Comparison of ENCODE assay signal across 26 cellular contexts in the genomic region with DNA sequence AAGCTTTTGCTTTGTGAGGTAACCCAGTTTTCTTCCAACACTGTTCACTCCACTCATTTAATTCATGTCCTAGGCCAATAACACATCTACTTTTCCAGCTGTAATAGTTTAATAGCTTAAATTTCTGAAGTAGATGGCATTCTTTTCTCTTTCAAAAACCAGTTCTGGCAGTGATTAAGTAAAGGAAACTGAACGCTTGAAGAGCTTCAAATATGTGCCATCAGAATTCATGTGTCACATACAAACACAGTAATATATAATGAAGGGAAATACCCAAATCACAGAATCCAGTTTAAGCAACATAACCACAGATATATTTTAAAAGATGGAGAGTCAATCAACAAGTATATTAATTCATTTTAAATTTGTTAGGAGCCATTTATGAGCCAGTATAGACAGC.
A peak's percentile ranks its signal among the peaks of the same experiment; 100 is the strongest.
DNase-seq lines count a peak whose midpoint lies in the region; ATAC-seq, FAIRE-seq and TF ChIP-seq lines count a peak whose summit lies in the region.
"Had no signal": no experiment of that assay in that cellular context is flagged by ENCODE, and none has a peak within 500 bp of the region (broad histone marks: within the 10 kb centered on the region; RNA-seq: fewer than 3 reads in every experiment).

No MANE protein-coding gene starts in this region.

- TF ChIP-seq POLR2A in GM12878 (IDR thresholded peaks at IDR 0.05; ENCODE audit: low read depth, low read length): no peak

- ATAC-seq in GM12878: no peak; the same call in 2 of the 3 replicates

- H3K4me2 ChIP-seq in GM12878 (ENCODE audit: control insufficient read depth, insufficient read depth): no peak overlapping the region
- H3K4me2 ChIP-seq: BLaER1 had no signal

- WGBS in GM12878 (ENCODE audit: insufficient coverage, insufficient replicate concordance, low lambda C conversion rate, missing lambda C conversion rate): 100% methylated on average over 1 of the region's 1 CpG

- H3K4me1 Mint-ChIP-seq in activated naive CD8-positive, alpha-beta T cell (ENCODE audit: low read depth): peaks cover 44% of the 10 kb centered on the region
- peaks cover 27% of the 10 kb centered on the region for H3K4me1 Mint-ChIP-seq in activated naive CD8-positive, alpha-beta T cell treated with anti-CD3 and anti-CD28 coated beads for 36 hours
- H3K4me1 Mint-ChIP-seq: CD14-positive monocyte had no signal

- RAD21 ChIA-PET in GM12878 (lab: Charles Lee; ENCODE audit: unreplicated experiment): interaction anchor here (0.6 to 2.6 kb wide), 7 partner anchors 9 to 109 kb away, joined by 3 to 13 read pairs (median 3); no protein-coding TSS in a partner anchor

- H3K4me3 Mint-ChIP-seq in activated naive CD8-positive, alpha-beta T cell: no peak overlapping the region
- no peak overlapping the region for H3K4me3 Mint-ChIP-seq in activated naive CD8-positive, alpha-beta T cell treated with anti-CD3 and anti-CD28 coated beads for 36 hours
- H3K4me3 Mint-ChIP-seq: CD14-positive monocyte; CD4-positive, alpha-beta memory T cell; CD4-positive, CD25-positive, alpha-beta regulatory T cell; CD8-positive, alpha-beta memory T cell had no signal

- H2AFZ ChIP-seq in GM12878 (ENCODE audit: control insufficient read depth, low read depth, low read length): no peak overlapping the region

- peaks cover 89% of the 10 kb centered on the region for H3K79me2 ChIP-seq in GM12878 (ENCODE audit: control insufficient read depth, insufficient read depth, low read length)

- H3K4me1 ChIP-seq in GM12878 (ENCODE audit: control insufficient read depth, insufficient read depth, low read length): peaks cover 25% of the 10 kb centered on the region; the same call in 1 of the 2 replicates
- H3K4me1 ChIP-seq: BLaER1 had no signal

- no peak for DNase-seq in activated naive CD8-positive, alpha-beta T cell treated with anti-CD3 and anti-CD28 coated beads for 36 hours
- DNase-seq in GM12878 (ENCODE audit: low read depth, low spot score): no peak
- peak; percentile 52 for DNase-seq in kidney tubule cell (ENCODE audit: low spot score)
- DNase-seq in RWPE1 (ENCODE audit: low spot score): no peak
- DNase-seq in medulla oblongata (ENCODE audit: extremely low spot score): no peak
- DNase-seq: ACHN; BE2C; C1 segment of cervical spinal cord; CD4-positive, alpha-beta memory T cell; CD4-positive, CD25-positive, alpha-beta regulatory T cell; CD8-positive, alpha-beta memory T cell; COR-L47; DMS 273 treated with DMSO at 0.1 percent for 48 hours; DMS153; DMS53; DMS79; DND-41; EL; GDM1 had no signal

- H3K36me3 Mint-ChIP-seq in activated naive CD8-positive, alpha-beta T cell: peaks cover 11% of the 10 kb centered on the region
- peaks cover 24% of the 10 kb centered on the region for H3K36me3 Mint-ChIP-seq in activated naive CD8-positive, alpha-beta T cell treated with anti-CD3 and anti-CD28 coated beads for 36 hours
- H3K36me3 Mint-ChIP-seq: CD14-positive monocyte had no signal

- H3K9ac ChIP-seq in GM12878 (ENCODE audit: control insufficient read depth, insufficient read depth, low read length): no peak overlapping the region
- H3K9ac ChIP-seq: BLaER1 had no signal

- H3K27me3 ChIP-seq in GM12878 (replicated peaks in 1 of 2; ENCODE audit: control insufficient read depth in 2 of 2, insufficient read depth in 2 of 2, low read length in 1 of 2): no peaks in the 10 kb centered on the region
- H3K27me3 ChIP-seq: BE2C, BLaER1 had no signal

- POLR2A ChIA-PET in GM12878 (lab: Charles Lee) (interaction anchor here (0.6 to 1.8 kb wide), 7 partner anchors 8 to 1214 kb away, joined by 3 to 6 read pairs (median 5); no protein-coding TSS in a partner anchor), RWPE1 (lab: Yijun Ruan, JAX; ENCODE audit: low non-redundant PET) (no interaction called here)

- H3K9me3 Mint-ChIP-seq in activated naive CD8-positive, alpha-beta T cell (ENCODE audit: low read depth): no peaks in the 10 kb centered on the region
- H3K9me3 Mint-ChIP-seq in activated naive CD8-positive, alpha-beta T cell treated with anti-CD3 and anti-CD28 coated beads for 36 hours: peaks cover 1% of the 10 kb centered on the region
- H3K9me3 Mint-ChIP-seq: CD14-positive monocyte; CD4-positive, CD25-positive, alpha-beta regulatory T cell; CD8-positive, alpha-beta memory T cell had no signal

- no peak for TF ChIP-seq RAD21 in GM12878 (IDR thresholded peaks at IDR 0.05; ENCODE audit: insufficient read depth, low read depth, low read length)

- peaks cover 3% of the 10 kb centered on the region for H3K9me3 ChIP-seq in GM12878 (replicated peaks; ENCODE audit: control insufficient read depth, insufficient read depth, low read length)
- H3K9me3 ChIP-seq: BE2C, BLaER1 had no signal

- in situ Hi-C loops in GM12878 (cut with MboI): no loop called here

- H3K27ac ChIP-seq in GM12878 (ENCODE audit: control insufficient read depth, insufficient read depth) (peak overlapping the region; percentile 23; the same call in 1 of the 2 replicates), RWPE1 (no peak overlapping the region)
- H3K27ac ChIP-seq: 22Rv1, BLaER1 had no signal

- peaks cover 0 to 7% of the 10 kb centered on the region in 2 experiments; a peak in 2 of 4 replicates for H3K36me3 ChIP-seq in GM12878 (ENCODE audit: control insufficient read depth in 2 of 2, insufficient read depth in 2 of 2, low read length in 1 of 2)
- H3K36me3 ChIP-seq: BE2C, BLaER1 had no signal

- CTCF ChIA-PET in GM12878 (lab: Yijun Ruan, JAX): interaction anchor here (0.9 to 2.6 kb wide), 5 partner anchors 9 to 92 kb away, joined by 3 to 15 read pairs (median 4); partner anchors contain the start of gene TNIK
- CTCF ChIA-PET in RWPE1 (lab: Yijun Ruan, JAX): interaction anchor here (0.7 kb wide), 1 partner anchor 26 kb away, joined by 4 read pairs; no protein-coding TSS in a partner anchor

- no peak overlapping the region for H3K4me3 ChIP-seq in GM12878
- H3K4me3 ChIP-seq: BLaER1 had no signal

- no peak for FAIRE-seq in GM12878 (lab: Jason Lieb, UNC)
- FAIRE-seq: A204.1, GM12891, GM19239 had no signal

- intact Hi-C loops in GM12878 (cut with micrococcal nuclease; ENCODE audit: unreplicated experiment): no loop called here

- TF ChIP-seq EP300 in GM12878 (IDR thresholded peaks at IDR 0.05; ENCODE audit: borderline replicate concordance in 1 of 2, control insufficient read depth in 1 of 2, low read depth in 2 of 2, low read length in 2 of 2): no peak

- peak overlapping the region; percentile 25 for H3K27ac Mint-ChIP-seq in activated naive CD8-positive, alpha-beta T cell
- no peak overlapping the region for H3K27ac Mint-ChIP-seq in activated naive CD8-positive, alpha-beta T cell treated with anti-CD3 and anti-CD28 coated beads for 36 hours
- H3K27ac Mint-ChIP-seq: CD14-positive monocyte; CD8-positive, alpha-beta memory T cell had no signal

- no peaks in the 10 kb centered on the region; the same call in 1 of the 2 replicates for H4K20me1 ChIP-seq in GM12878 (ENCODE audit: control insufficient read depth, insufficient read depth)
- H4K20me1 ChIP-seq: BLaER1 had no signal

- SMC1A ChIA-PET in GM12878 (lab: Charles Lee; ENCODE audit: uncharacterized antibody, unreplicated experiment): interaction anchor here (0.8 to 6.5 kb wide), 19 partner anchors 7 to 180 kb away, joined by 3 to 56 read pairs (median 4); no protein-coding TSS in a partner anchor

- TF ChIP-seq CTCF in GM12878 (IDR thresholded peaks at IDR 0.05 in 2 of 3, conservative IDR thresholded peaks at IDR 0.05 in 1 of 3; ENCODE audit: control insufficient read depth in 2 of 3, extremely low read depth in 1 of 3, insufficient read depth in 1 of 3, low read depth in 3 of 3, low read length in 3 of 3) (no peak), RWPE1 (conservative IDR thresholded peaks at IDR 0.05; ENCODE audit: low read depth) (no peak)

- no peaks in the 10 kb centered on the region for H3K27me3 Mint-ChIP-seq in activated naive CD8-positive, alpha-beta T cell
- H3K27me3 Mint-ChIP-seq in activated naive CD8-positive, alpha-beta T cell treated with anti-CD3 and anti-CD28 coated beads for 36 hours: no peaks in the 10 kb centered on the region
- H3K27me3 Mint-ChIP-seq: CD4-positive, alpha-beta memory T cell; CD4-positive, CD25-positive, alpha-beta regulatory T cell; CD8-positive, alpha-beta memory T cell had no signal

- no TSS peak for BruUV-seq in GM12878 (replicated peaks; lab: Mats Ljungman, UMichigan)

TF ChIP-seq in GM12878, 131 proteins besides CTCF, POLR2A, EP300 and RAD21 (continues in another document):
- TF ChIP-seq NR2C1 (IDR thresholded peaks at IDR 0.05) (no peak), BCLAF1 (IDR thresholded peaks at IDR 0.05) (no peak), ETV6 (conservative IDR thresholded peaks at IDR 0.05 in 1 of 2, IDR thresholded peaks at IDR 0.05 in 1 of 2; ENCODE audit: borderline replicate concordance in 1 of 2, low read depth in 1 of 2) (no peak), ZZZ3 (IDR thresholded peaks at IDR 0.05; ENCODE audit: control insufficient read depth, insufficient read length, low read depth) (no peak)
- TF ChIP-seq, protein P1, sequence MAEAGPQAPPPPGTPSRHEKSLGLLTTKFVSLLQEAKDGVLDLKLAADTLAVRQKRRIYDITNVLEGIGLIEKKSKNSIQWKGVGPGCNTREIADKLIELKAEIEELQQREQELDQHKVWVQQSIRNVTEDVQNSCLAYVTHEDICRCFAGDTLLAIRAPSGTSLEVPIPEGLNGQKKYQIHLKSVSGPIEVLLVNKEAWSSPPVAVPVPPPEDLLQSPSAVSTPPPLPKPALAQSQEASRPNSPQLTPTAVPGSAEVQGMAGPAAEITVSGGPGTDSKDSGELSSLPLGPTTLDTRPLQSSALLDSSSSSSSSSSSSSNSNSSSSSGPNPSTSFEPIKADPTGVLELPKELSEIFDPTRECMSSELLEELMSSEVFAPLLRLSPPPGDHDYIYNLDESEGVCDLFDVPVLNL (IDR thresholded peaks at IDR 0.05; ENCODE audit: low read depth, low read length): no peak
